ENCODE assay signal across 2 cellular contexts in the genomic region with DNA sequence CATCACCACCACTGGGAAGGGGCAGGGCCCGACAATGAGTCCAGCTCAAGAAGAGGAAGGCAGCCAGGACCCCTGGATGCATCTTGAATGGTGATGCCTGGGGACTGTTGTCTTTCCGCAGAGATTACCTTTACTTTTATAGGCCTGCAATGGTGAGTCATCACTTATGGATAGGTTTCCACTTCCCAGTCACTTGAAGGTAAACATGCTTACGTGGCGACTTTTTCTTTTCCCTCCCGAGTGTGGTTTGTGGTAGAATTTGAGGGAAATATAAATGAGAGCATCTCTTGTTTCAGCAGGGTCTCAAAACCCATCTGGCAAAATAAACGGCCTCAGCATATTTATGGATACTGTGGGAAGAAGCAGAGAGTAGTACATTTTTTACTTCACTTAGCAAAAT.
TF ChIP-seq lines count a peak whose summit lies in the region.

A gene (minus strand): TSS at position 109 of the 400 bp plus-strand sequence. CDS start 27 bp downstream, at position 82.

TF ChIP-seq in SK-N-SH, 30 proteins besides CTCF, POLR2A, EP300 and RAD21 (continued from another document):
- TF ChIP-seq, protein P1, sequence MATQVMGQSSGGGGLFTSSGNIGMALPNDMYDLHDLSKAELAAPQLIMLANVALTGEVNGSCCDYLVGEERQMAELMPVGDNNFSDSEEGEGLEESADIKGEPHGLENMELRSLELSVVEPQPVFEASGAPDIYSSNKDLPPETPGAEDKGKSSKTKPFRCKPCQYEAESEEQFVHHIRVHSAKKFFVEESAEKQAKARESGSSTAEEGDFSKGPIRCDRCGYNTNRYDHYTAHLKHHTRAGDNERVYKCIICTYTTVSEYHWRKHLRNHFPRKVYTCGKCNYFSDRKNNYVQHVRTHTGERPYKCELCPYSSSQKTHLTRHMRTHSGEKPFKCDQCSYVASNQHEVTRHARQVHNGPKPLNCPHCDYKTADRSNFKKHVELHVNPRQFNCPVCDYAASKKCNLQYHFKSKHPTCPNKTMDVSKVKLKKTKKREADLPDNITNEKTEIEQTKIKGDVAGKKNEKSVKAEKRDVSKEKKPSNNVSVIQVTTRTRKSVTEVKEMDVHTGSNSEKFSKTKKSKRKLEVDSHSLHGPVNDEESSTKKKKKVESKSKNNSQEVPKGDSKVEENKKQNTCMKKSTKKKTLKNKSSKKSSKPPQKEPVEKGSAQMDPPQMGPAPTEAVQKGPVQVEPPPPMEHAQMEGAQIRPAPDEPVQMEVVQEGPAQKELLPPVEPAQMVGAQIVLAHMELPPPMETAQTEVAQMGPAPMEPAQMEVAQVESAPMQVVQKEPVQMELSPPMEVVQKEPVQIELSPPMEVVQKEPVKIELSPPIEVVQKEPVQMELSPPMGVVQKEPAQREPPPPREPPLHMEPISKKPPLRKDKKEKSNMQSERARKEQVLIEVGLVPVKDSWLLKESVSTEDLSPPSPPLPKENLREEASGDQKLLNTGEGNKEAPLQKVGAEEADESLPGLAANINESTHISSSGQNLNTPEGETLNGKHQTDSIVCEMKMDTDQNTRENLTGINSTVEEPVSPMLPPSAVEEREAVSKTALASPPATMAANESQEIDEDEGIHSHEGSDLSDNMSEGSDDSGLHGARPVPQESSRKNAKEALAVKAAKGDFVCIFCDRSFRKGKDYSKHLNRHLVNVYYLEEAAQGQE (IDR thresholded peaks at IDR 0.05; ENCODE audit: low read depth, low read length) = no peak
- no peak for TF ChIP-seq RFX5 (IDR thresholded peaks at IDR 0.05; ENCODE audit: low read length)
TF ChIP-seq in SK-N-SH: peak in this region for 0.

TF ChIP-seq in SK-N-SH treated with all-trans-retinoic acid at 6 μM for 48 hours, 23 proteins besides CTCF, POLR2A, EP300 and RAD21 (continued from another document):
- TF ChIP-seq, protein P2, sequence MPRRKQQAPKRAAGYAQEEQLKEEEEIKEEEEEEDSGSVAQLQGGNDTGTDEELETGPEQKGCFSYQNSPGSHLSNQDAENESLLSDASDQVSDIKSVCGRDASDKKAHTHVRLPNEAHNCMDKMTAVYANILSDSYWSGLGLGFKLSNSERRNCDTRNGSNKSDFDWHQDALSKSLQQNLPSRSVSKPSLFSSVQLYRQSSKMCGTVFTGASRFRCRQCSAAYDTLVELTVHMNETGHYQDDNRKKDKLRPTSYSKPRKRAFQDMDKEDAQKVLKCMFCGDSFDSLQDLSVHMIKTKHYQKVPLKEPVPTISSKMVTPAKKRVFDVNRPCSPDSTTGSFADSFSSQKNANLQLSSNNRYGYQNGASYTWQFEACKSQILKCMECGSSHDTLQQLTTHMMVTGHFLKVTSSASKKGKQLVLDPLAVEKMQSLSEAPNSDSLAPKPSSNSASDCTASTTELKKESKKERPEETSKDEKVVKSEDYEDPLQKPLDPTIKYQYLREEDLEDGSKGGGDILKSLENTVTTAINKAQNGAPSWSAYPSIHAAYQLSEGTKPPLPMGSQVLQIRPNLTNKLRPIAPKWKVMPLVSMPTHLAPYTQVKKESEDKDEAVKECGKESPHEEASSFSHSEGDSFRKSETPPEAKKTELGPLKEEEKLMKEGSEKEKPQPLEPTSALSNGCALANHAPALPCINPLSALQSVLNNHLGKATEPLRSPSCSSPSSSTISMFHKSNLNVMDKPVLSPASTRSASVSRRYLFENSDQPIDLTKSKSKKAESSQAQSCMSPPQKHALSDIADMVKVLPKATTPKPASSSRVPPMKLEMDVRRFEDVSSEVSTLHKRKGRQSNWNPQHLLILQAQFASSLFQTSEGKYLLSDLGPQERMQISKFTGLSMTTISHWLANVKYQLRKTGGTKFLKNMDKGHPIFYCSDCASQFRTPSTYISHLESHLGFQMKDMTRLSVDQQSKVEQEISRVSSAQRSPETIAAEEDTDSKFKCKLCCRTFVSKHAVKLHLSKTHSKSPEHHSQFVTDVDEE (CRISPR knock-in tag; IDR thresholded peaks at IDR 0.05) = no peak
- TF ChIP-seq BACH2 (CRISPR knock-in tag; IDR thresholded peaks at IDR 0.05; ENCODE audit: borderline replicate concordance) (no peak), ISL1 (CRISPR knock-in tag; IDR thresholded peaks at IDR 0.05) (no peak), ARNTL (CRISPR knock-in tag; IDR thresholded peaks at IDR 0.05; ENCODE audit: borderline replicate concordance, low read depth) (no peak), ZNF8 (CRISPR knock-in tag; IDR thresholded peaks at IDR 0.05) (no peak), ZFP30 (CRISPR knock-in tag; IDR thresholded peaks at IDR 0.05) (no peak), TOX (CRISPR knock-in tag; IDR thresholded peaks at IDR 0.05; ENCODE audit: borderline replicate concordance) (no peak), CSDC2 (CRISPR knock-in tag; IDR thresholded peaks at IDR 0.05) (no peak), ZFP3 (CRISPR knock-in tag; IDR thresholded peaks at IDR 0.05) (no peak), ESRRG (CRISPR knock-in tag; IDR thresholded peaks at IDR 0.05) (no peak), ZC3H10 (CRISPR knock-in tag; IDR thresholded peaks at IDR 0.05) (no peak), ZNF565 (CRISPR knock-in tag; conservative IDR thresholded peaks at IDR 0.05; ENCODE audit: low read depth) (no peak), TCF4 (CRISPR knock-in tag; IDR thresholded peaks at IDR 0.05; ENCODE audit: borderline replicate concordance) (no peak), ZNF70 (CRISPR knock-in tag; IDR thresholded peaks at IDR 0.05) (no peak)
- TF ChIP-seq, protein P3, sequence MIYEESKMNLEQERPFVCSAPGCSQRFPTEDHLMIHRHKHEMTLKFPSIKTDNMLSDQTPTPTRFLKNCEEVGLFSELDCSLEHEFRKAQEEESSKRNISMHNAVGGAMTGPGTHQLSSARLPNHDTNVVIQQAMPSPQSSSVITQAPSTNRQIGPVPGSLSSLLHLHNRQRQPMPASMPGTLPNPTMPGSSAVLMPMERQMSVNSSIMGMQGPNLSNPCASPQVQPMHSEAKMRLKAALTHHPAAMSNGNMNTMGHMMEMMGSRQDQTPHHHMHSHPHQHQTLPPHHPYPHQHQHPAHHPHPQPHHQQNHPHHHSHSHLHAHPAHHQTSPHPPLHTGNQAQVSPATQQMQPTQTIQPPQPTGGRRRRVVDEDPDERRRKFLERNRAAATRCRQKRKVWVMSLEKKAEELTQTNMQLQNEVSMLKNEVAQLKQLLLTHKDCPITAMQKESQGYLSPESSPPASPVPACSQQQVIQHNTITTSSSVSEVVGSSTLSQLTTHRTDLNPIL (CRISPR knock-in tag; IDR thresholded peaks at IDR 0.05; ENCODE audit: low read depth) = no peak
- TF ChIP-seq, protein P4, sequence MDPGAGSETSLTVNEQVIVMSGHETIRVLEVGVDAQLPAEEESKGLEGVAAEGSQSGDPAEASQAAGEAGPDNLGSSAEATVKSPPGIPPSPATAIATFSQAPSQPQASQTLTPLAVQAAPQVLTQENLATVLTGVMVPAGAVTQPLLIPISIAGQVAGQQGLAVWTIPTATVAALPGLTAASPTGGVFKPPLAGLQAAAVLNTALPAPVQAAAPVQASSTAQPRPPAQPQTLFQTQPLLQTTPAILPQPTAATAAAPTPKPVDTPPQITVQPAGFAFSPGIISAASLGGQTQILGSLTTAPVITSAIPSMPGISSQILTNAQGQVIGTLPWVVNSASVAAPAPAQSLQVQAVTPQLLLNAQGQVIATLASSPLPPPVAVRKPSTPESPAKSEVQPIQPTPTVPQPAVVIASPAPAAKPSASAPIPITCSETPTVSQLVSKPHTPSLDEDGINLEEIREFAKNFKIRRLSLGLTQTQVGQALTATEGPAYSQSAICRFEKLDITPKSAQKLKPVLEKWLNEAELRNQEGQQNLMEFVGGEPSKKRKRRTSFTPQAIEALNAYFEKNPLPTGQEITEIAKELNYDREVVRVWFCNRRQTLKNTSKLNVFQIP (CRISPR knock-in tag; IDR thresholded peaks at IDR 0.05; ENCODE audit: borderline replicate concordance, low read depth) = no peak
